Comparison of ENCODE assay signal across 14 cellular contexts in genomic region chr3:185151101-185151958, GRCh38. TPM values are rescaled to one million over a fixed set of nuclear protein-coding genes. Genes with fewer than 3 reads are reported as not detected.
DNase-seq lines count a peak whose midpoint lies in the region; ATAC-seq and TF ChIP-seq lines count a peak whose summit lies in the region.
"Had no signal": no experiment of that assay in that cellular context is flagged by ENCODE, and none has a peak within 500 bp of the region (broad histone marks: within the 10 kb centered on the region; RNA-seq: fewer than 3 reads in every experiment).

No MANE protein-coding gene starts in this region.

- H3K4me3 Mint-ChIP-seq in nephron progenitor cell, result peak overlapping the region; percentile 94

- intact Hi-C loops in heart right ventricle (cut with DNase I), result loop anchor here in 1 of 10 donors (10.0 kb wide), 1 partner anchor 63 kb away; no protein-coding TSS in a partner anchor
- intact Hi-C loops in Right ventricle myocardium superior (cut with DNase I), result no loop called here
- intact Hi-C loops in upper lobe of right lung (cut with DNase I), result no loop called here

- no peak overlapping the region for H3K27ac Mint-ChIP-seq in nephron progenitor cell

- no peaks in the 10 kb centered on the region for H3K9me3 ChIP-seq in heart right ventricle
- no peaks in the 10 kb centered on the region for H3K9me3 ChIP-seq in upper lobe of right lung
- H3K9me3 ChIP-seq: Peyer's patch had no signal

- 56 to 61% methylated on average over 8 of the region's 8 CpGs for WGBS in heart right ventricle, 2 donors

- H3K27ac ChIP-seq in heart right ventricle (peak overlapping the region in 6 of 10 donors; percentile 76 to 92 (median 86)), coronary artery (peak overlapping the region; percentile 87 to 97), upper lobe of right lung (no peak overlapping the region)
- H3K27ac ChIP-seq: cardiac muscle cell, foreskin keratinocyte, VCaP had no signal

- H3K36me3 Mint-ChIP-seq in nephron progenitor cell (ENCODE audit: low read depth), result no peaks in the 10 kb centered on the region

- peaks cover 20% of the 10 kb centered on the region for H3K4me1 Mint-ChIP-seq in nephron progenitor cell

- DNase-seq in heart right ventricle (no peak), Right ventricle myocardium superior (no peak), coronary artery (ENCODE audit: low spot score) (no peak), nephron progenitor cell (no peak), upper lobe of right lung (no peak), HuH-7 (ENCODE audit: low spot score) (no peak), KBM-7 (no peak)
- DNase-seq in activated CD8-positive, alpha-beta memory T cell treated with anti-CD3 and anti-CD28 coated beads, Interleukin-2, amount 50 U/mL, for 4 hours, result no peak
- DNase-seq: activated T-cell treated with anti-CD3 and anti-CD28 coated beads, Interleukin-2, amount 50 U/mL, for 4 hours; foreskin keratinocyte; KG1; Peyer's patch had no signal

- in situ Hi-C loops in KBM-7 (cut with MboI; ENCODE audit: low pct_unique_long_range_greater_than_20kb, low sequenced_read_pairs), result no loop called here

- peaks cover 0 to 27% (median 11%) of the 10 kb centered on the region in 9 donors for H3K4me1 ChIP-seq in heart right ventricle
- peaks cover 8% of the 10 kb centered on the region for H3K4me1 ChIP-seq in upper lobe of right lung
- H3K4me1 ChIP-seq: foreskin keratinocyte had no signal

- H3K4me3 ChIP-seq in heart right ventricle (peak overlapping the region in 9 of 10 donors; percentile 51 to 76 (median 67)), coronary artery (peak overlapping the region; percentile 91), upper lobe of right lung (peak overlapping the region; percentile 66)

- no peaks in the 10 kb centered on the region for H3K9me3 Mint-ChIP-seq in nephron progenitor cell
- H3K9me3 Mint-ChIP-seq: activated T-cell treated with anti-CD3 and anti-CD28 coated beads, Interleukin-2, amount 50 U/mL, for 4 hours had no signal

- TF ChIP-seq CTCF in heart right ventricle (IDR thresholded peaks at IDR 0.05) (no peak), coronary artery (IDR thresholded peaks at IDR 0.05) (no peak), nephron progenitor cell (IDR thresholded peaks at IDR 0.05) (no peak), upper lobe of right lung (IDR thresholded peaks at IDR 0.05) (no peak)

- H3K27me3 ChIP-seq in heart right ventricle (peaks cover 0 to 74% (median 31%) of the 10 kb centered on the region in 7 donors), upper lobe of right lung (peaks cover 30% of the 10 kb centered on the region)
- H3K27me3 ChIP-seq: Peyer's patch had no signal

- peaks cover 45% of the 10 kb centered on the region for H3K27me3 Mint-ChIP-seq in nephron progenitor cell (ENCODE audit: low read depth, poor library complexity)

- ATAC-seq in heart right ventricle, result no peak
- ATAC-seq in Right ventricle myocardium superior (ENCODE audit: poor library complexity), result no peak
- no peak for ATAC-seq in upper lobe of right lung

- H3K36me3 ChIP-seq in heart right ventricle (no peaks in the 10 kb centered on the region), upper lobe of right lung (no peaks in the 10 kb centered on the region)
- H3K36me3 ChIP-seq: cardiac muscle cell, Peyer's patch had no signal

RNA-seq across cellular contexts. Expression of gene C3orf70, which starts 1.5 kb away (rescaled TPM):
- total RNA-seq in heart right ventricle, result 1 to 10 TPM; 1.4 to 2.2 (median 1.7) TPM
- 1 to 10 TPM in 1 of 2 donors, under 1 TPM in 1; 0.75 to 1.2 TPM for polyA plus RNA-seq in heart right ventricle
- total RNA-seq in Right ventricle myocardium superior, result 1.5 TPM
- total RNA-seq in upper lobe of right lung, result 4.1 TPM
- polyA plus RNA-seq: foreskin keratinocyte had no signal
